In genomic region chr6:106513813-106514212, GRCh38 we compare ENCODE assay signal across 1 cellular context.
TF ChIP-seq lines count a peak whose summit lies in the region.

No MANE protein-coding gene starts in this region.

TF ChIP-seq in K562, 482 proteins besides CTCF, POLR2A, EP300 and RAD21 (continued from another document):
- TF ChIP-seq RCOR1 (IDR thresholded peaks at IDR 0.05; ENCODE audit: borderline replicate concordance in 1 of 2, low read depth in 2 of 2, low read length in 2 of 2) (0 out of 4 replicates have a peak, but pooled peaks of 1 of the 2 experiments have one; percentile 10), CBFA2T2 (conservative IDR thresholded peaks at IDR 0.05) (peak; percentile 21; the same call in 1 of the 2 replicates), CBFA2T3 (IDR thresholded peaks at IDR 0.05) (peak; percentile 51), TBL1XR1 (IDR thresholded peaks at IDR 0.05; ENCODE audit: low read length in 2 of 2) (no peak), IRF9 (tag; IDR thresholded peaks at IDR 0.05) (no peak), ARNT (IDR thresholded peaks at IDR 0.05) (no peak), RBM15 (IDR thresholded peaks at IDR 0.05; ENCODE audit: insufficient read depth, low read length) (no peak), NELFE (IDR thresholded peaks at IDR 0.05; ENCODE audit: insufficient read depth, insufficient read length) (no peak), PPARD (CRISPR knock-in tag; IDR thresholded peaks at IDR 0.05) (no peak), NEUROD1 (IDR thresholded peaks at IDR 0.05; ENCODE audit: borderline replicate concordance, low read depth, low read length, partially characterized antibody) (no peak), DDX20 (tag; IDR thresholded peaks at IDR 0.05; ENCODE audit: low read depth) (no peak)
